In the genomic region with DNA sequence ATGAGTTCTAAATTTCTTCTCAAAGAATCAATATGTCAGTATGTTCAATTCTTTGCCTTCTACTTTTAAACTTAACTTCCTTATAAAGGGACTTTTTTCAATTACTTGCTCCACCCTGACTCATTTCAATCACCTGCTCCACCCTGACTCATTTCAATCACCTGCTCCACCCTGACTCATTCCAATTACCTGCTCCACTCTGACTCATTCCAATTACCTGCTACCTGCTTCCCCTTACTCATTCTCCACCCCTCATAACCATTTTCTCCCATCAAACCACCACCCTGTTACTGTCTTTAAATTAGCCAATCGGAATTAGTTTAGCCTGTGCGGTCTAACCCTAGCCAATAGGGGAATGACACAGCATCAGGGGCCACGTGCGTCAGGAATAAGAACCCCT, we compare ENCODE assay signal across 8 cellular contexts. TPM values are rescaled to one million over a fixed set of nuclear protein-coding genes. Genes with fewer than 3 reads are reported as not detected.
DNase-seq lines count a peak whose midpoint lies in the region; ATAC-seq and TF ChIP-seq lines count a peak whose summit lies in the region.
"Not testable (repeated sequence)": the region's sequence is repeated elsewhere in the genome, so short reads cannot be mapped to it uniquely, and the experiment has no call there.

No MANE protein-coding gene starts in this region.

- not testable (repeated sequence) for ATAC-seq in natural killer cell treated with Interleukin-12 subunit alpha and Interleukin-12 subunit beta and Interleukin-15 and Interleukin-18, amount 100 ng/mL, for 72 hours
- peak; percentile 41 to 72 for ATAC-seq in stimulated activated naive B cell treated with anti-CD40 and anti-IgM and Interleukin-4, amounts not matched to agents 10 μg/mL and 1 μg/mL and 100 μg/mL, for 72 hours (replicated peaks)

- H3K4me1 Mint-ChIP-seq in activated CD4-positive, alpha-beta memory T cell treated with anti-CD3 and anti-CD28 coated beads for 36 hours (ENCODE audit: low read depth) = peaks cover 16% of the 10 kb centered on the region
- H3K4me1 Mint-ChIP-seq in natural killer cell treated with Interleukin-12 subunit alpha and Interleukin-12 subunit beta and Interleukin-15 and Interleukin-18, amount 100 ng/mL, for 72 hours (ENCODE audit: low read depth in 2 of 2) = peaks cover 10 to 12% of the 10 kb centered on the region in 2 donors
- peaks cover 7 to 15% of the 10 kb centered on the region in 2 donors for H3K4me1 Mint-ChIP-seq in stimulated activated naive B cell treated with anti-CD40 and anti-IgM and Interleukin-4, amounts not matched to agents 10 μg/mL and 1 μg/mL and 100 μg/mL, for 72 hours

- not testable (repeated sequence) for H3K27me3 Mint-ChIP-seq in activated CD4-positive, alpha-beta memory T cell treated with anti-CD3 and anti-CD28 coated beads for 36 hours
- peaks cover 3 to 15% of the 10 kb centered on the region in 2 donors for H3K27me3 Mint-ChIP-seq in natural killer cell treated with Interleukin-12 subunit alpha and Interleukin-12 subunit beta and Interleukin-15 and Interleukin-18, amount 100 ng/mL, for 72 hours
- peaks cover 18 to 23% of the 10 kb centered on the region in 2 donors for H3K27me3 Mint-ChIP-seq in stimulated activated naive B cell treated with anti-CD40 and anti-IgM and Interleukin-4, amounts not matched to agents 10 μg/mL and 1 μg/mL and 100 μg/mL, for 72 hours

- not testable (repeated sequence) for H3K27ac ChIP-seq in RWPE1

- DNase-seq in DMS53 (lab: John Stamatoyannopoulos, UW) (peak; percentile 7), HPDE6-E6E7 (ENCODE audit: extremely low spot score) (peak; percentile 60), RWPE1 (ENCODE audit: low spot score) (peak; percentile 82), epithelial cell of esophagus (ENCODE audit: low read depth) (peak; percentile 91)
- peak; percentile 43 for DNase-seq in activated CD4-positive, alpha-beta memory T cell treated with anti-CD3 and anti-CD28 coated beads for 36 hours
- DNase-seq in activated naive CD4-positive, alpha-beta T cell treated with anti-CD3 and anti-CD28 coated beads, Interleukin-2, amount 50 U/mL, for 16 hours = peak; percentile 13
- not testable (repeated sequence) for DNase-seq in natural killer cell treated with Interleukin-12 subunit alpha and Interleukin-12 subunit beta and Interleukin-15 and Interleukin-18, amount 100 ng/mL, for 72 hours (ENCODE audit: low spot score); stimulated activated naive B cell treated with anti-CD40 and anti-IgM and Interleukin-4, amounts not matched to agents 10 μg/mL and 1 μg/mL and 100 μg/mL, for 72 hours

- not testable (repeated sequence) for H3K27ac Mint-ChIP-seq in activated CD4-positive, alpha-beta memory T cell treated with anti-CD3 and anti-CD28 coated beads for 36 hours; natural killer cell treated with Interleukin-12 subunit alpha and Interleukin-12 subunit beta and Interleukin-15 and Interleukin-18, amount 100 ng/mL, for 72 hours; stimulated activated naive B cell treated with anti-CD40 and anti-IgM and Interleukin-4, amounts not matched to agents 10 μg/mL and 1 μg/mL and 100 μg/mL, for 72 hours

- not testable (repeated sequence) for H3K4me3 ChIP-seq in epithelial cell of esophagus (ENCODE audit: low read length)

- CTCF ChIA-PET in RWPE1 (lab: Yijun Ruan, JAX) = interaction anchor here (0.6 kb wide), 1 partner anchor 965 kb away, joined by 3 read pairs; no protein-coding TSS in a partner anchor
- CTCF ChIA-PET in activated CD4-positive, alpha-beta memory T cell treated with anti-CD3 and anti-CD28 coated beads for 36 hours (lab: Charles Lee) = not testable (repeated sequence)

- POLR2A ChIA-PET in RWPE1 (lab: Yijun Ruan, JAX; ENCODE audit: low non-redundant PET); activated CD4-positive, alpha-beta memory T cell treated with anti-CD3 and anti-CD28 coated beads for 36 hours (lab: Charles Lee): not testable (repeated sequence)

- intact Hi-C loops in activated CD4-positive, alpha-beta memory T cell treated with anti-CD3 and anti-CD28 coated beads for 36 hours (cut with micrococcal nuclease) = loop anchor here (1.0 kb wide), 2 partner anchors 22 to 28 kb away; no protein-coding TSS in a partner anchor

- H3K36me3 Mint-ChIP-seq in activated CD4-positive, alpha-beta memory T cell treated with anti-CD3 and anti-CD28 coated beads for 36 hours; natural killer cell treated with Interleukin-12 subunit alpha and Interleukin-12 subunit beta and Interleukin-15 and Interleukin-18, amount 100 ng/mL, for 72 hours; stimulated activated naive B cell treated with anti-CD40 and anti-IgM and Interleukin-4, amounts not matched to agents 10 μg/mL and 1 μg/mL and 100 μg/mL, for 72 hours: not testable (repeated sequence)

- H3K9me3 Mint-ChIP-seq in activated CD4-positive, alpha-beta memory T cell treated with anti-CD3 and anti-CD28 coated beads for 36 hours; natural killer cell treated with Interleukin-12 subunit alpha and Interleukin-12 subunit beta and Interleukin-15 and Interleukin-18, amount 100 ng/mL, for 72 hours; stimulated activated naive B cell treated with anti-CD40 and anti-IgM and Interleukin-4, amounts not matched to agents 10 μg/mL and 1 μg/mL and 100 μg/mL, for 72 hours: not testable (repeated sequence)

- not testable (repeated sequence) for H3K4me3 Mint-ChIP-seq in activated CD4-positive, alpha-beta memory T cell treated with anti-CD3 and anti-CD28 coated beads for 36 hours; stimulated activated naive B cell treated with anti-CD40 and anti-IgM and Interleukin-4, amounts not matched to agents 10 μg/mL and 1 μg/mL and 100 μg/mL, for 72 hours
- H3K4me3 Mint-ChIP-seq in natural killer cell treated with Interleukin-12 subunit alpha and Interleukin-12 subunit beta and Interleukin-15 and Interleukin-18, amount 100 ng/mL, for 72 hours = peak overlapping the region; percentile 8

- not testable (repeated sequence) for TF ChIP-seq CTCF in RWPE1 (conservative IDR thresholded peaks at IDR 0.05; ENCODE audit: low read depth); epithelial cell of esophagus (IDR thresholded peaks at IDR 0.05; ENCODE audit: insufficient read depth, low read depth, low read length, missing control alignments)

RNA-seq across cellular contexts. Expression of gene FGF2, which starts 40.3 kb away (rescaled TPM):
- under 1 TPM; 0.36 to 0.56 TPM for total RNA-seq in activated CD4-positive, alpha-beta memory T cell treated with anti-CD3 and anti-CD28 coated beads for 36 hours
- 1 to 10 TPM; 1.5 to 3.9 TPM for total RNA-seq in natural killer cell treated with Interleukin-12 subunit alpha and Interleukin-12 subunit beta and Interleukin-15 and Interleukin-18, amount 100 ng/mL, for 72 hours

RNA-seq across cellular contexts. Expression of gene BBS12, which starts 53.8 kb away (rescaled TPM):
- total RNA-seq in activated CD4-positive, alpha-beta memory T cell treated with anti-CD3 and anti-CD28 coated beads for 36 hours = 1 to 10 TPM; 3.7 to 4.3 TPM
- total RNA-seq in natural killer cell treated with Interleukin-12 subunit alpha and Interleukin-12 subunit beta and Interleukin-15 and Interleukin-18, amount 100 ng/mL, for 72 hours = 1 to 10 TPM; 1.0 to 2.2 TPM
